In the genomic region with DNA sequence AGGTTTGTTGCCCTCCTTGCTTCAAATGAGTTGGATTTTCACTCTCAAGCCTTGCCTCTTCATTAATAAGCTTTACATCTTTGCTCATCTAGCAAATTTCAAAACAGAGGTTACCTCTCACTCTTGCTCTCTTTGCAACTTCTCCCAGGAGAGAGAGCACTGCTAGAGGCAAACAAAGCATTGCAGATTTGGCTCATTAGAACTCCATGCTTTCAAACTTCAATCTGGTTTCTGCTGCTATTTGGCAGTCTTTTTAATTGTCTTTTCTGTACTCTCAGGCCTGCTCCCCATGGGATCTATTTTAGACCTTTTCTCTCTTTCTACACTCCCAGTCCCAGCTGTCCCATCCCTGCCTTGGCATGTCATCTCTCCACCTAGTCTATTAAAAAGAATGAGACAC, we compare ENCODE assay signal across 17 cellular contexts. TPM values are rescaled to one million over a fixed set of nuclear protein-coding genes. Genes with fewer than 3 reads are reported as not detected.
DNase-seq lines count a peak whose midpoint lies in the region; ATAC-seq and TF ChIP-seq lines count a peak whose summit lies in the region.
"Had no signal": no experiment of that assay in that cellular context is flagged by ENCODE, and none has a peak within 500 bp of the region (broad histone marks: within the 10 kb centered on the region; RNA-seq: fewer than 3 reads in every experiment).

No MANE protein-coding gene starts in this region.

- no peak overlapping the region for H2AK5ac ChIP-seq in H9 (ENCODE audit: insufficient read length, low read length)

- H3K27me3 ChIP-seq in H9 (ENCODE audit: insufficient read depth, low read length): no peaks in the 10 kb centered on the region
- H3K27me3 ChIP-seq: SJSA1 had no signal

- no peaks in the 10 kb centered on the region for H3K36me3 Mint-ChIP-seq in H9 (ENCODE audit: insufficient read depth in 1 of 3, low read depth in 3 of 3)
- H3K36me3 Mint-ChIP-seq: CD4-positive, CD25-positive, alpha-beta regulatory T cell had no signal

- H3K4me2 ChIP-seq in H9 (ENCODE audit: insufficient read depth, insufficient read length, low read length): no peak overlapping the region
- H3K4me2 ChIP-seq: KMS-11 had no signal

- peaks cover 8 to 9% of the 10 kb centered on the region in 2 experiments for H3K4me1 Mint-ChIP-seq in H9
- H3K4me1 Mint-ChIP-seq: B cell; CD4-positive, CD25-positive, alpha-beta regulatory T cell had no signal

- H3K4ac ChIP-seq in H9 (ENCODE audit: low read depth, low read length): no peak overlapping the region

- H3K14ac ChIP-seq in H9 (ENCODE audit: insufficient read depth, low read length): no peak overlapping the region

- no peaks in the 10 kb centered on the region for H3K79me2 ChIP-seq in H9 (ENCODE audit: insufficient read depth, low read length)

- 0 out of 7 replicates have a peak overlapping the region, but pooled peaks of 1 of the 3 experiments have one; percentile 15 for H3K27ac Mint-ChIP-seq in H9
- H3K27ac Mint-ChIP-seq: B cell; CD4-positive, CD25-positive, alpha-beta regulatory T cell had no signal

- H2BK120ac ChIP-seq in H9 (ENCODE audit: low read depth, low read length, poor library complexity, severe bottlenecking): no peak overlapping the region

- H3K23me2 ChIP-seq in H9 (ENCODE audit: insufficient read length, low read depth, low read length, poor library complexity, severe bottlenecking): no peaks in the 10 kb centered on the region

- H3K27ac ChIP-seq in H9 (ENCODE audit: insufficient read length, low read depth, low read length): no peak overlapping the region
- H3K27ac ChIP-seq: KMS-11, SJSA1 had no signal

- no peak overlapping the region for H3K23ac ChIP-seq in H9 (ENCODE audit: insufficient read length, low read depth, low read length)

- H2BK12ac ChIP-seq in H9 (ENCODE audit: insufficient read length, low read depth, low read length): no peak overlapping the region

- H2BK15ac ChIP-seq in H9 (ENCODE audit: low read depth, low read length): no peak overlapping the region

- DNase-seq in H9: no peak
- peak; percentile 93 for DNase-seq in NCI-H2171 treated with DMSO at 0.1 percent for 48 hours (lab: John Stamatoyannopoulos, UW)
- DNase-seq in cerebellar nuclear complex (lab: John Stamatoyannopoulos, UW): peak; percentile 50 to 55
- no peak for DNase-seq in midbrain (lab: John Stamatoyannopoulos, UW)
- no peak for DNase-seq in effector CD4-positive, alpha-beta T cell
- DNase-seq: Caco-2; CD4-positive, CD25-positive, alpha-beta regulatory T cell; DMS53; HCEC 1CT; NCI-H1436; NCI-H82 had no signal

- H3K27me3 Mint-ChIP-seq in H9 (ENCODE audit: low read depth): no peaks in the 10 kb centered on the region
- H3K27me3 Mint-ChIP-seq: B cell; CD4-positive, CD25-positive, alpha-beta regulatory T cell had no signal

- peak overlapping the region; percentile 83 for H2AFZ ChIP-seq in H9 (ENCODE audit: low read length)

- TF ChIP-seq CTCF in H9 (conservative IDR thresholded peaks at IDR 0.05): no peak

- H4K5ac ChIP-seq in H9 (ENCODE audit: insufficient read length, low read depth, low read length): no peak overlapping the region

- no peaks in the 10 kb centered on the region for H4K20me1 ChIP-seq in H9 (ENCODE audit: control insufficient read depth, insufficient read depth, insufficient read length)

- no peak overlapping the region for H3K18ac ChIP-seq in H9 (ENCODE audit: insufficient read length, low read depth, low read length)

- no peaks in the 10 kb centered on the region for H3K4me1 ChIP-seq in H9 (ENCODE audit: insufficient read depth, low read length)
- H3K4me1 ChIP-seq: Caco-2, SJSA1 had no signal

- H3K9me3 Mint-ChIP-seq in H9: no peaks in the 10 kb centered on the region

- no peak overlapping the region for H2BK5ac ChIP-seq in H9 (ENCODE audit: insufficient read length, low read length)

- H3K9me3 ChIP-seq in H9 (ENCODE audit: control insufficient read depth, low read depth, low read length): no peaks in the 10 kb centered on the region
- H3K9me3 ChIP-seq: Caco-2 had no signal

- no peaks in the 10 kb centered on the region for H3K79me1 ChIP-seq in H9 (ENCODE audit: insufficient read depth, low read depth, low read length, poor library complexity, severe bottlenecking)

- no peak overlapping the region for H4K8ac ChIP-seq in H9 (replicated peaks; ENCODE audit: insufficient read length, low read depth, low read length)

- no peak overlapping the region for H3T11ph ChIP-seq in H9 (ENCODE audit: low read length)

- H3K56ac ChIP-seq in H9 (ENCODE audit: insufficient read length, low read depth, low read length): no peak overlapping the region

- H3K4me3 Mint-ChIP-seq in H9: no peak overlapping the region
- H3K4me3 Mint-ChIP-seq: B cell; CD4-positive, CD25-positive, alpha-beta regulatory T cell had no signal

- H3K9ac ChIP-seq in H9 (ENCODE audit: extremely low read depth, insufficient read length, low read length): no peak overlapping the region
- H3K9ac ChIP-seq: KMS-11 had no signal

- H2BK20ac ChIP-seq in H9 (ENCODE audit: low read depth, low read length, poor library complexity, severe bottlenecking): no peak overlapping the region

- no peak overlapping the region for H4K91ac ChIP-seq in H9 (ENCODE audit: insufficient read length, low read depth, low read length)

- ATAC-seq in GM18909 (IDR thresholded peaks at IDR 0.05; ENCODE audit: poor library complexity, unreplicated experiment) (no peak), HG02678 (IDR thresholded peaks at IDR 0.05; ENCODE audit: unreplicated experiment) (no peak)

RNA-seq across cellular contexts. Expression of gene KCNJ3, which starts 15.1 kb away (rescaled TPM):
- 0.11 TPM in 1 of 2 replicates, not detected in the other for total RNA-seq in H9 (2021)
- total RNA-seq: B cell; Caco-2; CD4-positive, CD25-positive, alpha-beta regulatory T cell; M059J; SJSA1 had no signal

Comparison
In these comparisons a context has a peak if more than half of its experiments do, and no peak if none do; other contexts are left out.
1. DNase-seq: peak in NCI-H2171 treated with DMSO at 0.1 percent for 48 hours (single experiment) and cerebellar nuclear complex (2 of 2); none in H9 (single experiment), midbrain (single experiment) and effector CD4-positive, alpha-beta T cell (single experiment).